Comparison of ENCODE assay signal across 8 cellular contexts in the genomic region with DNA sequence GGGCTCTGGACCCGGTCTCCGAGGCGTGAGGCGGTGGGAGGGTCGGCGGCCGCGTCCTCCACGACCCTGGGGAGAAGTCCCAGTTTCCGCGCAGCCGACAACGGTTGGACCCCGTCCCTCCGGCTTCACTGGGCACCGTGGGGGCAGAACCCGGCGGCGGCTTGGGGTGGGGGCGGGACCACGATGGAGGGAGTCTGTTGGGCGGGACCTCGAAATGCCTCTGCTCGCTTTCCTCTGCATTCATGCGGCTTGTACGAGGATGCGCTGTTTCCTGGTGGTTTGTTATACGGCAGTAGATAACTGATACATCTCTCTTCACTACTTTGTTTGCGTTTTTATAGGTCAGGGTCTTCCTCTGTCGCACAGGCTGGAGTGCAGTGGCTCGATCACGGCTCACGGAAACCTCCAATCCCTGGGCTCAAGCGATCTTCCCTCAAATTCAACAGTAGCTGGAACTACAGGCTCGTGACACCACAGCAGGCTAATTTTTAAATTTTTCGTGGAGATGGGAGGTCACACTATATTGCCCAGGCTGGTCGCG. TPM values are rescaled to one million over a fixed set of nuclear protein-coding genes. Genes with fewer than 3 reads are reported as not detected.
DNase-seq lines count a peak whose midpoint lies in the region; ATAC-seq, FAIRE-seq and TF ChIP-seq lines count a peak whose summit lies in the region.

No MANE protein-coding gene starts in this region.

- peak overlapping the region; percentile 35 to 88 (median 81) for H3K4me2 ChIP-seq in BLaER1 treated with 17β-estradiol and CSF1 and Interleukin-3, amounts not matched to agents 10 nM and 100 nM
- peak overlapping the region; percentile 72 to 85 for H3K4me2 ChIP-seq in H1 (ENCODE audit: insufficient read depth in 1 of 2, low read depth in 2 of 2, low read length in 2 of 2)

- H3K23me2 ChIP-seq in H1 (ENCODE audit: low read depth, low read length): peaks cover 11% of the 10 kb centered on the region; the same call in 1 of the 2 replicates

- peak overlapping the region; percentile 83 to 90 (median 87) for H3K9ac ChIP-seq in BLaER1 treated with 17β-estradiol and CSF1 and Interleukin-3, amounts not matched to agents 10 nM and 100 nM
- peak overlapping the region; percentile 83 for H3K9ac ChIP-seq in HUES48 (ENCODE audit: low read depth, low read length)
- peak overlapping the region in 3 of 4 experiments; percentile 49 to 85 (median 82); a peak in 6 of 7 replicates for H3K9ac ChIP-seq in H1 (replicated peaks in 1 of 4; ENCODE audit: extremely low read depth in 1 of 4, low read depth in 3 of 4, low read length in 3 of 4)

- no peak for TF ChIP-seq EP300 in H1 (IDR thresholded peaks at IDR 0.05; ENCODE audit: borderline replicate concordance in 1 of 2, low read depth in 2 of 2, low read length in 2 of 2)

- no peaks in the 10 kb centered on the region for H3K36me3 ChIP-seq in BLaER1 treated with 17β-estradiol and CSF1 and Interleukin-3, amounts not matched to agents 10 nM and 100 nM
- H3K36me3 ChIP-seq in HUES48 (ENCODE audit: control insufficient read depth, insufficient read depth, low read length) (no peaks in the 10 kb centered on the region), H1 (ENCODE audit: control insufficient read depth in 2 of 4, insufficient read depth in 4 of 4, low read length in 3 of 4) (no peaks in the 10 kb centered on the region)

- peak overlapping the region; percentile 91; the same call in 1 of the 2 replicates for H2BK5ac ChIP-seq in H1 (ENCODE audit: low read depth, low read length)

- WGBS in H1 (ENCODE audit: extremely low coverage in 1 of 2, insufficient coverage in 1 of 2, insufficient read length in 1 of 2, insufficient replicate concordance in 2 of 2, low coverage in 1 of 2, low lambda C conversion rate in 2 of 2, missing lambda C conversion rate in 1 of 2), 2 experiments: 27% methylated on average over 21 of the region's 38 CpGs; no CpG with 5 or more reads in 1 of the 2 experiments

- peak overlapping the region; percentile 83 for H4K5ac ChIP-seq in H1 (ENCODE audit: insufficient read length, low read depth, low read length)

- no peak overlapping the region for H2BK20ac ChIP-seq in H1 (ENCODE audit: low read length)

- no peak for TF ChIP-seq RAD21 in H1 (IDR thresholded peaks at IDR 0.05 in 1 of 2, conservative IDR thresholded peaks at IDR 0.05 in 1 of 2; ENCODE audit: low read depth in 2 of 2, low read length in 2 of 2)

- H3K14ac ChIP-seq in H1 (ENCODE audit: insufficient read length): no peak overlapping the region

- H3K79me1 ChIP-seq in H1 (ENCODE audit: low read depth, low read length): 0 out of 2 replicates have a peak, but pooled peaks cover 2% of the 10 kb centered on the region

- TF ChIP-seq CTCF in H1 (IDR thresholded peaks at IDR 0.05; ENCODE audit: control extremely low read depth in 1 of 3, insufficient read depth in 1 of 3, low read depth in 1 of 3, low read length in 3 of 3): no peak

- H4K20me1 ChIP-seq in BLaER1 treated with 17β-estradiol and CSF1 and Interleukin-3, amounts not matched to agents 10 nM and 100 nM: no peaks in the 10 kb centered on the region
- no peaks in the 10 kb centered on the region for H4K20me1 ChIP-seq in H1 (replicated peaks in 1 of 2; ENCODE audit: control insufficient read depth in 1 of 2, insufficient read depth in 2 of 2, low read length in 2 of 2)

- H2BK120ac ChIP-seq in H1 (replicated peaks; ENCODE audit: low read depth, low read length): no peak overlapping the region

- CTCF ChIA-PET in H1 (lab: Charles Lee; ENCODE audit: partially characterized antibody): interaction anchor here (0.7 to 4.8 kb wide), 3 partner anchors 168 to 587 kb away, joined by 3 to 47 read pairs (median 4); a partner anchor contains a TSS

- peak overlapping the region; percentile 85 for H3K4ac ChIP-seq in H1 (replicated peaks; ENCODE audit: insufficient read length, low read depth, low read length)

- peak overlapping the region; percentile 85 for H3K18ac ChIP-seq in H1 (ENCODE audit: extremely low read depth, low read length)

- H3K27ac ChIP-seq in BLaER1 treated with 17β-estradiol and CSF1 and Interleukin-3, amounts not matched to agents 10 nM and 100 nM: peak overlapping the region; percentile 73 to 94 (median 87)
- peak overlapping the region; percentile 92 for H3K27ac ChIP-seq in HUES48 (ENCODE audit: low read depth, low read length)
- H3K27ac ChIP-seq in H1 (ENCODE audit: low read depth, low read length): peak overlapping the region; percentile 78

- H3K79me2 ChIP-seq in H1 (ENCODE audit: control insufficient read depth in 1 of 2, insufficient read depth in 2 of 2, low read length in 2 of 2): no peaks in the 10 kb centered on the region

- no peak overlapping the region for H2AK5ac ChIP-seq in H1 (ENCODE audit: low read depth, low read length)

- POLR2A ChIA-PET in H1 (lab: Charles Lee; ENCODE audit: partially characterized antibody): interaction anchor here (0.6 to 2.2 kb wide), 14 partner anchors 13 to 706 kb away, joined by 3 to 14 read pairs (median 4); a partner anchor contains a TSS

- H2BK12ac ChIP-seq in H1 (ENCODE audit: low read depth, low read length): peak overlapping the region; percentile 87

- peak overlapping the region; percentile 73 to 95 (median 83) for H3K4me3 ChIP-seq in BLaER1 treated with 17β-estradiol and CSF1 and Interleukin-3, amounts not matched to agents 10 nM and 100 nM
- H3K4me3 ChIP-seq in HUES48 (ENCODE audit: low read depth, low read length) (peak overlapping the region; percentile 80), H1 (ENCODE audit: extremely low read depth in 1 of 4, insufficient read depth in 2 of 4, low read depth in 3 of 4, low read length in 4 of 4) (peak overlapping the region; percentile 58 to 78 (median 72))

- no peak for FAIRE-seq in H1 (lab: Jason Lieb, UNC)

- peak in 1 of 2 experiments; percentile 12; a peak in 1 of 3 replicates for TF ChIP-seq POLR2A in H1 (IDR thresholded peaks at IDR 0.05; ENCODE audit: control extremely low read depth in 1 of 2, low read depth in 2 of 2, low read length in 2 of 2)

- peaks cover 0 to 6% (median 0%) of the 10 kb centered on the region in 11 experiments; a peak in 1 of 22 replicates for H3K9me3 ChIP-seq in BLaER1 treated with 17β-estradiol and CSF1 and Interleukin-3, amounts not matched to agents 10 nM and 100 nM (replicated peaks in 1 of 11)
- H3K9me3 ChIP-seq in HUES48 (ENCODE audit: control insufficient read depth, insufficient read depth, low read length) (no peaks in the 10 kb centered on the region), H1 (ENCODE audit: insufficient read depth in 2 of 2, low read depth in 1 of 2, low read length in 1 of 2) (no peaks in the 10 kb centered on the region)

- H3K56ac ChIP-seq in H1 (replicated peaks; ENCODE audit: insufficient read length, low read depth, low read length): peak overlapping the region; percentile 97

- H4K8ac ChIP-seq in H1 (ENCODE audit: extremely low read depth, insufficient read depth, low read length): peak overlapping the region; percentile 96

- H3K4me1 ChIP-seq in BLaER1 treated with 17β-estradiol and CSF1 and Interleukin-3, amounts not matched to agents 10 nM and 100 nM: peaks cover 8 to 21% (median 17%) of the 10 kb centered on the region in 10 experiments; a peak in 19 of 20 replicates
- peaks cover 5% of the 10 kb centered on the region; the same call in 1 of the 2 replicates for H3K4me1 ChIP-seq in HUES48 (ENCODE audit: control insufficient read depth, insufficient read depth, low read length)
- H3K4me1 ChIP-seq in H1 (replicated peaks in 1 of 4; ENCODE audit: control insufficient read depth in 3 of 4, insufficient read depth in 4 of 4, low read length in 3 of 4): peaks cover 0 to 5% (median 2%) of the 10 kb centered on the region in 4 experiments; a peak in 4 of 7 replicates

- H2AFZ ChIP-seq in H1 (ENCODE audit: low read length): peak overlapping the region; percentile 48; the same call in 1 of the 2 replicates

- H2BK15ac ChIP-seq in H1 (ENCODE audit: low read length): no peak overlapping the region

- DNase-seq in activated CD4-positive, alpha-beta T cell treated with anti-CD3 and anti-CD28 coated beads, Interleukin-2, amount 50 U/mL, for 1 hour: peak; percentile 57
- DNase-seq in H1 (ENCODE audit: low read depth in 1 of 2, low spot score in 2 of 2) (no peak), midbrain (lab: John Stamatoyannopoulos, UW) (peak; percentile 4), COLO829 (ENCODE audit: low spot score) (no peak)
- peak; percentile 30 to 41 for DNase-seq in stimulated activated CD8-positive, alpha-beta memory T cell treated with anti-CD3 and anti-CD28 coated beads, Interleukin-2, amount 100 ng/mL, for 48 hours (ENCODE audit: low read depth in 2 of 2)

- H4K91ac ChIP-seq in H1 (replicated peaks; ENCODE audit: insufficient read length, low read length): peak overlapping the region; percentile 96

- no peak overlapping the region for H3K23ac ChIP-seq in H1 (ENCODE audit: insufficient read length)

- ATAC-seq in GM19395 (IDR thresholded peaks at IDR 0.05; ENCODE audit: unreplicated experiment): no peak

- no peaks in the 10 kb centered on the region for H3K27me3 ChIP-seq in BLaER1 treated with 17β-estradiol and CSF1 and Interleukin-3, amounts not matched to agents 10 nM and 100 nM
- no peaks in the 10 kb centered on the region for H3K27me3 ChIP-seq in HUES48 (ENCODE audit: control insufficient read depth, insufficient read depth, low read length)
- no peaks in the 10 kb centered on the region for H3K27me3 ChIP-seq in H1 (replicated peaks in 1 of 4; ENCODE audit: control insufficient read depth in 3 of 4, extremely low read depth in 1 of 4, insufficient read depth in 3 of 4, low read length in 3 of 4)

RNA-seq across cellular contexts. Expression of a gene that starts 24.6 kb away (rescaled TPM):
- 9.0 and 9.2 TPM in 2 replicates for total RNA-seq in H1 (2021; fragmentation: NEBNext Ultra II Directional; extraction: Animal tissue kit (Norgen Biotek cat#: 25700))
- 4.5 and 4.8 TPM in 2 replicates for polyA plus RNA-seq in H1 (2011; rRNA removed)
- 6.3 TPM for polyA plus RNA-seq in H1 (2011; cell fraction: cytosol; rRNA removed)
- polyA plus RNA-seq in H1 (2011; cell fraction: nucleus; rRNA removed): 5.4 TPM
- polyA plus RNA-seq in H1 (2012, experiment 1 of 2): 7.1 to 8.6 TPM (median 7.4 TPM) in 4 replicates
- polyA plus RNA-seq in H1 (2012, experiment 2 of 2): 2.9 TPM
- polyA plus RNA-seq in H1 (2013, experiment 1 of 2): 7.0 TPM
- polyA plus RNA-seq in H1 (2013, experiment 2 of 2): 5.5 TPM
- polyA minus RNA-seq in H1 (2011; rRNA and poly(A)+ RNA removed): 10.3 and 12.6 TPM in 2 replicates
- 2.7 TPM for polyA minus RNA-seq in H1 (2011; cell fraction: cytosol; rRNA and poly(A)+ RNA removed)
- polyA minus RNA-seq in H1 (2011; cell fraction: nucleus; rRNA and poly(A)+ RNA removed): 9.8 TPM

RNA-seq across cellular contexts. Expression of a gene that starts 25.8 kb away (rescaled TPM):
- 24.6 and 26.7 TPM in 2 replicates for total RNA-seq in H1 (2021; fragmentation: NEBNext Ultra II Directional; extraction: Animal tissue kit (Norgen Biotek cat#: 25700))
- 62.3 and 89.1 TPM in 2 replicates for polyA plus RNA-seq in H1 (2011; rRNA removed)
- polyA plus RNA-seq in H1 (2011; cell fraction: cytosol; rRNA removed): 56.8 TPM
- polyA plus RNA-seq in H1 (2011; cell fraction: nucleus; rRNA removed): 59.7 TPM
- 24.8 to 33.5 TPM (median 30.6 TPM) in 4 replicates for polyA plus RNA-seq in H1 (2012, experiment 1 of 2)
- 29.7 TPM for polyA plus RNA-seq in H1 (2012, experiment 2 of 2)
- polyA plus RNA-seq in H1 (2013, experiment 1 of 2): 25.9 TPM
- 25.4 TPM for polyA plus RNA-seq in H1 (2013, experiment 2 of 2)
- 11.2 and 13.5 TPM in 2 replicates for polyA minus RNA-seq in H1 (2011; rRNA and poly(A)+ RNA removed)
- 12.6 TPM for polyA minus RNA-seq in H1 (2011; cell fraction: cytosol; rRNA and poly(A)+ RNA removed)
- 20.7 TPM for polyA minus RNA-seq in H1 (2011; cell fraction: nucleus; rRNA and poly(A)+ RNA removed)

RNA-seq across cellular contexts. Expression of a gene that starts 34.6 kb away (rescaled TPM):
- 384 and 416 TPM in 2 replicates for total RNA-seq in H1 (2021; fragmentation: NEBNext Ultra II Directional; extraction: Animal tissue kit (Norgen Biotek cat#: 25700))
- polyA plus RNA-seq in H1 (2011; rRNA removed): 1,137 and 1,209 TPM in 2 replicates
- polyA plus RNA-seq in H1 (2011; cell fraction: cytosol; rRNA removed): 1,381 TPM
- 379 TPM for polyA plus RNA-seq in H1 (2011; cell fraction: nucleus; rRNA removed)
- 570 to 950 TPM (median 731 TPM) in 4 replicates for polyA plus RNA-seq in H1 (2012, experiment 1 of 2)
- polyA plus RNA-seq in H1 (2012, experiment 2 of 2): 3,120 TPM
- polyA plus RNA-seq in H1 (2013, experiment 1 of 2): 427 TPM
- 439 TPM for polyA plus RNA-seq in H1 (2013, experiment 2 of 2)
- 103 and 118 TPM in 2 replicates for polyA minus RNA-seq in H1 (2011; rRNA and poly(A)+ RNA removed)
- 80.6 TPM for polyA minus RNA-seq in H1 (2011; cell fraction: cytosol; rRNA and poly(A)+ RNA removed)
- 77.9 TPM for polyA minus RNA-seq in H1 (2011; cell fraction: nucleus; rRNA and poly(A)+ RNA removed)

RNA-seq across cellular contexts. Expression of a gene that starts 42.0 kb away (rescaled TPM):
- total RNA-seq in H1 (2021; fragmentation: NEBNext Ultra II Directional; extraction: Animal tissue kit (Norgen Biotek cat#: 25700)): 78.3 and 88.0 TPM in 2 replicates
- 90.8 and 124 TPM in 2 replicates for polyA plus RNA-seq in H1 (2011; rRNA removed)
- polyA plus RNA-seq in H1 (2011; cell fraction: cytosol; rRNA removed): 145 TPM
- 106 TPM for polyA plus RNA-seq in H1 (2011; cell fraction: nucleus; rRNA removed)
- 53.3 to 94.4 TPM (median 91.8 TPM) in 4 replicates for polyA plus RNA-seq in H1 (2012, experiment 1 of 2)
- polyA plus RNA-seq in H1 (2012, experiment 2 of 2): 98.1 TPM
- 64.9 TPM for polyA plus RNA-seq in H1 (2013, experiment 1 of 2)
- polyA plus RNA-seq in H1 (2013, experiment 2 of 2): 61.6 TPM
- 16.1 and 18.6 TPM in 2 replicates for polyA minus RNA-seq in H1 (2011; rRNA and poly(A)+ RNA removed)
- 40.0 TPM for polyA minus RNA-seq in H1 (2011; cell fraction: cytosol; rRNA and poly(A)+ RNA removed)
- 29.8 TPM for polyA minus RNA-seq in H1 (2011; cell fraction: nucleus; rRNA and poly(A)+ RNA removed)

Comparison
In these comparisons a context has a peak if more than half of its experiments do, and no peak if none do; other contexts are left out.
1. DNase-seq: peak in activated CD4-positive, alpha-beta T cell treated with anti-CD3 and anti-CD28 coated beads, Interleukin-2, amount 50 U/mL, for 1 hour (single experiment), midbrain (single experiment) and stimulated activated CD8-positive, alpha-beta memory T cell treated with anti-CD3 and anti-CD28 coated beads, Interleukin-2, amount 100 ng/mL, for 48 hours (2 of 2); none in H1 (0 of 2) and COLO829 (single experiment).
2. Peak in every context shown above with its lines, with median percentiles within 50 percentile points of each other: H3K27ac ChIP-seq, H3K4me3 ChIP-seq and H3K9ac ChIP-seq.